Comparison of ENCODE assay signal across 8 cellular contexts in the genomic region with DNA sequence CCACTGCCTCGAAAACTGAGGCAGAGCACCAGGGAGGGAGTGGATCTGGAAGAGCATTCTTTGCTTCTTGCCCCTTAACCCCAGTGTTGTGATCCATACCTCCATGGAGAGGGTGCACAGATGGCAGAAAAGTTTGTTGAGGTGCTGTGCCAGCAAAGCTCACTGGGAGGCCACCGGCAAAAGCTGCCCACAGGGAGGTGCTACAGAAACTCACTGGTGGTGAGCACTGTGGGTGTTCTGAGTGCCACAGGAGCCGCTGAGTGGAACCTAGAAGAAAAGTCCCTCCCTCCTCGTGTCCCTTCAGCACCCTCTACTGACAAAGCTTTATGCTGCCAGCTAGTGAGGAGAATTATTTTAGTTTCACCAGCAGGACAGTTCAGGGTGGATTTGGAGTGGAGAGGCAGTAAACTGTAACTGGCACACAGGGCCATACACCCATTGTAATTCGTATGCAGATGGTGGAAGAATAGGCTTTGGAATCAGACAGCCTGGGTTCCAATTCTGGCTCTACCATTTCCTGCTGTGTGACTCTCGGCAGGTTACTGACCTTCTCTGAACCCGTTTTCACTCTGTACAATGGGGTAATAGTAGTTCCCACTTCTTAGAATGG.
DNase-seq lines count a peak whose midpoint lies in the region; ATAC-seq and TF ChIP-seq lines count a peak whose summit lies in the region.

No MANE protein-coding gene starts in this region.

- H3K27me3 ChIP-seq in dorsolateral prefrontal cortex, result no peaks in the 10 kb centered on the region

- H3K27ac Mint-ChIP-seq in mesothelial cell of epicardium, result peak overlapping the region; percentile 45

- peaks cover 8% of the 10 kb centered on the region for H3K4me1 Mint-ChIP-seq in mesothelial cell of epicardium

- DNase-seq in SHP77 (lab: John Stamatoyannopoulos, UW) (peak; percentile 10 to 19), SHP77 treated with DMSO at 0.1 percent for 48 hours (lab: John Stamatoyannopoulos, UW) (no peak), NCI-H1694 treated with DMSO at 0.1 percent for 48 hours (lab: John Stamatoyannopoulos, UW) (peak; percentile 40), dorsolateral prefrontal cortex (peak in 8 of 10 donors; percentile 38 to 74 (median 58)), mesothelial cell of epicardium (ENCODE audit: low spot score in 2 of 2, unreplicated experiment in 2 of 2) (no peak)
- DNase-seq in activated CD4-positive, alpha-beta T cell treated with anti-CD3 and anti-CD28 coated beads for 24 hours (ENCODE audit: low read depth in 2 of 2), result peak; percentile 23 to 35
- DNase-seq in stimulated activated naive CD8-positive, alpha-beta T cell treated with anti-CD3 and anti-CD28 coated beads, Interleukin-15, Interleukin-2, amounts not matched to agents 100 U/mL and 50 U/mL, for 24 hours, result peak; percentile 64

- ATAC-seq in HG02623 (IDR thresholded peaks at IDR 0.05; ENCODE audit: unreplicated experiment), result peak; percentile 62
- ATAC-seq in stimulated activated naive CD8-positive, alpha-beta T cell treated with anti-CD3 and anti-CD28 coated beads, Interleukin-15, Interleukin-2, amounts not matched to agents 100 U/mL and 50 U/mL, for 24 hours, result peak; percentile 97

- H3K4me3 Mint-ChIP-seq in mesothelial cell of epicardium, result no peak overlapping the region

- H3K27ac ChIP-seq in dorsolateral prefrontal cortex, result peak overlapping the region in 27 of 59 donors; percentile 1 to 62 (median 33)

- no peaks in the 10 kb centered on the region for H3K27me3 Mint-ChIP-seq in mesothelial cell of epicardium (ENCODE audit: low read depth)

- H3K4me3 ChIP-seq in dorsolateral prefrontal cortex, result peak overlapping the region in 1 of 59 donors; percentile 7

- H3K9me3 Mint-ChIP-seq in mesothelial cell of epicardium, result no peaks in the 10 kb centered on the region

- H3K36me3 Mint-ChIP-seq in mesothelial cell of epicardium, result peaks cover 12% of the 10 kb centered on the region

- intact Hi-C loops in dorsolateral prefrontal cortex (cut with DNase I), result loop anchor here (1.0 to 10.0 kb wide), 6 partner anchors 54 to 214 kb away; a partner anchor contains a TSS

- peak; percentile 20 to 88 (median 76) for TF ChIP-seq CTCF in dorsolateral prefrontal cortex (IDR thresholded peaks at IDR 0.05 in 54 of 56, conservative IDR thresholded peaks at IDR 0.05 in 2 of 56; ENCODE audit: low read depth in 1 of 56, partially characterized antibody in 56 of 56)
- peak; percentile 22 for TF ChIP-seq CTCF in mesothelial cell of epicardium (IDR thresholded peaks at IDR 0.05; ENCODE audit: unreplicated experiment)

Comparison
In these comparisons a context has a peak if more than half of its experiments do, and no peak if none do; other contexts are left out.
1. DNase-seq: peak in SHP77 (2 of 2), NCI-H1694 treated with DMSO at 0.1 percent for 48 hours (single experiment), activated CD4-positive, alpha-beta T cell treated with anti-CD3 and anti-CD28 coated beads for 24 hours (2 of 2), dorsolateral prefrontal cortex (8 of 10) and stimulated activated naive CD8-positive, alpha-beta T cell treated with anti-CD3 and anti-CD28 coated beads, Interleukin-15, Interleukin-2, amounts not matched to agents 100 U/mL and 50 U/mL, for 24 hours (single experiment); none in SHP77 treated with DMSO at 0.1 percent for 48 hours (single experiment) and mesothelial cell of epicardium (0 of 2).